ENCODE assay signal across 19 cellular contexts in genomic region chr6:43985329-43985728, GRCh38.
DNase-seq lines count a peak whose midpoint lies in the region; ATAC-seq and TF ChIP-seq lines count a peak whose summit lies in the region.
"Had no signal": no experiment of that assay in that cellular context is flagged by ENCODE, and none has a peak within 500 bp of the region (broad histone marks: within the 10 kb centered on the region; RNA-seq: fewer than 3 reads in every experiment).

No MANE protein-coding gene starts in this region.

- no peak overlapping the region for H3K27ac ChIP-seq in neural progenitor cell
- H3K27ac ChIP-seq: BLaER1 treated with 17β-estradiol and CSF1 and Interleukin-3, amounts not matched to agents 10 nM and 100 nM; SK-N-MC had no signal

- no peaks in the 10 kb centered on the region for H4K20me1 ChIP-seq in neural progenitor cell (ENCODE audit: low read depth)
- H4K20me1 ChIP-seq: BLaER1 treated with 17β-estradiol and CSF1 and Interleukin-3, amounts not matched to agents 10 nM and 100 nM had no signal

- no peaks in the 10 kb centered on the region for H3K36me3 ChIP-seq in neural progenitor cell
- H3K36me3 ChIP-seq: BLaER1 treated with 17β-estradiol and CSF1 and Interleukin-3, amounts not matched to agents 10 nM and 100 nM had no signal

- TF ChIP-seq CTCF in CD14-positive monocyte (IDR thresholded peaks at IDR 0.05) (no peak), neural progenitor cell (IDR thresholded peaks at IDR 0.05) (no peak)

- no peak overlapping the region for H3K4me2 ChIP-seq in neural progenitor cell
- H3K4me2 ChIP-seq: BLaER1 treated with 17β-estradiol and CSF1 and Interleukin-3, amounts not matched to agents 10 nM and 100 nM had no signal

- H3K4me3 Mint-ChIP-seq in CD14-positive monocyte (no peak overlapping the region), neural progenitor cell (no peak overlapping the region)
- H3K4me3 Mint-ChIP-seq: CD8-positive, alpha-beta memory T cell had no signal

- no peaks in the 10 kb centered on the region for H3K9me3 ChIP-seq in neural progenitor cell (ENCODE audit: low read depth)
- H3K9me3 ChIP-seq: BLaER1 treated with 17β-estradiol and CSF1 and Interleukin-3, amounts not matched to agents 10 nM and 100 nM had no signal

- no peak overlapping the region for H3K4me3 ChIP-seq in neural progenitor cell
- H3K4me3 ChIP-seq: BLaER1 treated with 17β-estradiol and CSF1 and Interleukin-3, amounts not matched to agents 10 nM and 100 nM; K562; SK-N-MC had no signal

- H3K27me3 ChIP-seq in neural progenitor cell = no peaks in the 10 kb centered on the region
- H3K27me3 ChIP-seq: BLaER1 treated with 17β-estradiol and CSF1 and Interleukin-3, amounts not matched to agents 10 nM and 100 nM had no signal

- no peak overlapping the region for H3K27ac Mint-ChIP-seq in CD14-positive monocyte
- peak overlapping the region; percentile 68 for H3K27ac Mint-ChIP-seq in neural progenitor cell
- H3K27ac Mint-ChIP-seq: CD8-positive, alpha-beta memory T cell had no signal

- no peak overlapping the region for H3K9ac ChIP-seq in neural progenitor cell
- H3K9ac ChIP-seq: BLaER1 treated with 17β-estradiol and CSF1 and Interleukin-3, amounts not matched to agents 10 nM and 100 nM had no signal

- ATAC-seq in GM21786 (IDR thresholded peaks at IDR 0.05; ENCODE audit: unreplicated experiment) = no peak
- ATAC-seq in GM18498 (IDR thresholded peaks at IDR 0.05; ENCODE audit: unreplicated experiment) = no peak
- ATAC-seq: HCT116 had no signal

- H3K9me3 Mint-ChIP-seq in CD14-positive monocyte = no peaks in the 10 kb centered on the region
- no peaks in the 10 kb centered on the region for H3K9me3 Mint-ChIP-seq in neural progenitor cell
- H3K9me3 Mint-ChIP-seq: CD8-positive, alpha-beta memory T cell had no signal

- H2AFZ ChIP-seq in neural progenitor cell (replicated peaks) = no peak overlapping the region

- no peaks in the 10 kb centered on the region for H3F3A ChIP-seq in neural progenitor cell (ENCODE audit: low read depth)

- H3K79me2 ChIP-seq in neural progenitor cell (ENCODE audit: low read depth) = no peaks in the 10 kb centered on the region

- intact Hi-C loops in CD14-positive monocyte (cut with micrococcal nuclease) = no loop called here

- no peaks in the 10 kb centered on the region for H3K36me3 Mint-ChIP-seq in CD14-positive monocyte
- no peaks in the 10 kb centered on the region for H3K36me3 Mint-ChIP-seq in neural progenitor cell
- H3K36me3 Mint-ChIP-seq: CD8-positive, alpha-beta memory T cell had no signal

- H3K4me1 ChIP-seq in neural progenitor cell = peaks cover 4% of the 10 kb centered on the region

- DNase-seq in CD14-positive monocyte (ENCODE audit: low spot score) (peak; percentile 18), DMS53 treated with DMSO at 0.1 percent for 48 hours (lab: John Stamatoyannopoulos, UW; ENCODE audit: unreplicated experiment) (peak; percentile 25), NCI-H774 (lab: John Stamatoyannopoulos, UW) (peak; percentile 17), neural progenitor cell (ENCODE audit: low spot score) (no peak), activated T-cell treated with anti-CD3 and anti-CD28 coated beads for 4 hours (no peak), NCI-H1105 treated with DMSO at 0.1 percent for 48 hours (lab: John Stamatoyannopoulos, UW) (no peak)
- DNase-seq: CD8-positive, alpha-beta memory T cell; NCI-H1105; NCI-H187; NCI-H2171; NCI-H526; OCI-M1; SHP77 had no signal

- H3K4me1 Mint-ChIP-seq in CD14-positive monocyte (no peaks in the 10 kb centered on the region), neural progenitor cell (peaks cover 25% of the 10 kb centered on the region)
- H3K4me1 Mint-ChIP-seq: CD8-positive, alpha-beta memory T cell had no signal

- H3K27me3 Mint-ChIP-seq in CD14-positive monocyte (ENCODE audit: low read depth in 3 of 3) = peaks cover 7 to 19% (median 9%) of the 10 kb centered on the region in 3 donors
- H3K27me3 Mint-ChIP-seq in neural progenitor cell (ENCODE audit: insufficient read depth, low read depth) = peaks cover 21% of the 10 kb centered on the region

Comparison
In these comparisons a context has a peak if more than half of its experiments do, and no peak if none do; other contexts are left out.
1. DNase-seq: peak in CD14-positive monocyte (single experiment), DMS53 treated with DMSO at 0.1 percent for 48 hours (single experiment) and NCI-H774 (single experiment); none in neural progenitor cell (single experiment), activated T-cell treated with anti-CD3 and anti-CD28 coated beads for 4 hours (single experiment) and NCI-H1105 treated with DMSO at 0.1 percent for 48 hours (single experiment).